ENCODE assay signal across 18 cellular contexts in genomic region chr2:71598526-71598925, GRCh38.
A peak's percentile ranks its signal among the peaks of the same experiment; 100 is the strongest.
DNase-seq lines count a peak whose midpoint lies in the region; TF ChIP-seq lines count a peak whose summit lies in the region.
"Had no signal": no experiment of that assay in that cellular context is flagged by ENCODE, and none has a peak within 500 bp of the region (broad histone marks: within the 10 kb centered on the region; RNA-seq: fewer than 3 reads in every experiment).

No MANE protein-coding gene starts in this region.

- no peaks in the 10 kb centered on the region for H4K20me1 ChIP-seq in Loucy (ENCODE audit: insufficient read depth, low read length, poor library complexity, severe bottlenecking)
- no peaks in the 10 kb centered on the region for H4K20me1 ChIP-seq in neural progenitor cell (ENCODE audit: low read depth)

- no peak overlapping the region for H3K9ac ChIP-seq in Loucy (ENCODE audit: low read depth, low read length, poor library complexity, severe bottlenecking)
- no peak overlapping the region for H3K9ac ChIP-seq in endodermal cell (ENCODE audit: extremely low read depth, low read length, poor library complexity, severe bottlenecking)
- H3K9ac ChIP-seq in neural progenitor cell: no peak overlapping the region
- no peak overlapping the region for H3K9ac ChIP-seq in colonic mucosa (ENCODE audit: low read depth in 2 of 2, low read length in 2 of 2)
- H3K9ac ChIP-seq: GM23248 had no signal

- DNase-seq in endodermal cell (no peak), neural progenitor cell (ENCODE audit: low spot score) (no peak), SIG-M5 (lab: John Stamatoyannopoulos, UW) (no peak), colonic mucosa (no peak), NCI-H524 (lab: John Stamatoyannopoulos, UW) (no peak)
- DNase-seq in stimulated activated CD4-positive, alpha-beta T cell treated with anti-CD3 and anti-CD28 coated beads, Interleukin-15, amount 100 ng/mL, for 24 hours: no peak
- DNase-seq: CD4-positive, alpha-beta T cell; CD8-positive, alpha-beta memory T cell; DMS 273 treated with DMSO at 0.1 percent for 48 hours; DMS79; GDM1; GM23248; H7; HCEC 1CT had no signal

- H2AFZ ChIP-seq in Loucy (ENCODE audit: low read length) (no peak overlapping the region), neural progenitor cell (replicated peaks) (no peak overlapping the region)
- H2AFZ ChIP-seq: GM23248 had no signal

- H3F3A ChIP-seq in Loucy (ENCODE audit: low read depth): no peaks in the 10 kb centered on the region
- H3F3A ChIP-seq in neural progenitor cell (ENCODE audit: low read depth): no peaks in the 10 kb centered on the region

- intact Hi-C loops in colonic mucosa (cut with DNase I): no loop called here

- H3K36me3 Mint-ChIP-seq in endodermal cell (ENCODE audit: low read depth) (no peaks in the 10 kb centered on the region), neural progenitor cell (no peaks in the 10 kb centered on the region)

- H3K27me3 Mint-ChIP-seq in endodermal cell (ENCODE audit: insufficient read depth) (peaks cover 3% of the 10 kb centered on the region), neural progenitor cell (ENCODE audit: insufficient read depth, low read depth) (peaks cover 7% of the 10 kb centered on the region)

- H3K27ac ChIP-seq in endodermal cell (ENCODE audit: low read depth, low read length) (no peak overlapping the region), neural progenitor cell (no peak overlapping the region), temporal lobe (ENCODE audit: low read depth, low read length) (peak overlapping the region; percentile 21), colonic mucosa (no peak overlapping the region)
- H3K27ac ChIP-seq: GM23248 had no signal

- H3K79me2 ChIP-seq in Loucy (ENCODE audit: insufficient read depth, low read length): no peaks in the 10 kb centered on the region
- no peaks in the 10 kb centered on the region for H3K79me2 ChIP-seq in neural progenitor cell (ENCODE audit: low read depth)

- H3K9me3 ChIP-seq in Loucy (ENCODE audit: insufficient read depth, low read depth, low read length): no peaks in the 10 kb centered on the region
- no peaks in the 10 kb centered on the region for H3K9me3 ChIP-seq in endodermal cell (ENCODE audit: control insufficient read depth, low read length)
- H3K9me3 ChIP-seq in neural progenitor cell (ENCODE audit: low read depth): no peaks in the 10 kb centered on the region
- no peaks in the 10 kb centered on the region for H3K9me3 ChIP-seq in colonic mucosa

- H3K27ac Mint-ChIP-seq in endodermal cell (peak overlapping the region; percentile 35), neural progenitor cell (peak overlapping the region; percentile 11)
- H3K27ac Mint-ChIP-seq: CD4-positive, alpha-beta T cell; CD8-positive, alpha-beta memory T cell had no signal

- H3K4me3 Mint-ChIP-seq in endodermal cell (no peak overlapping the region), neural progenitor cell (no peak overlapping the region)
- H3K4me3 Mint-ChIP-seq: CD14-positive monocyte; CD4-positive, alpha-beta T cell; CD8-positive, alpha-beta memory T cell had no signal

- H3K4me1 Mint-ChIP-seq in endodermal cell: peaks cover 3% of the 10 kb centered on the region
- H3K4me1 Mint-ChIP-seq in neural progenitor cell: peaks cover 15% of the 10 kb centered on the region

- H3K36me3 ChIP-seq in Loucy (ENCODE audit: insufficient read depth, low read length): no peaks in the 10 kb centered on the region
- H3K36me3 ChIP-seq in endodermal cell (ENCODE audit: control insufficient read depth, insufficient read depth, low read length): no peaks in the 10 kb centered on the region
- no peaks in the 10 kb centered on the region for H3K36me3 ChIP-seq in neural progenitor cell
- no peaks in the 10 kb centered on the region for H3K36me3 ChIP-seq in colonic mucosa

- H3K9me3 Mint-ChIP-seq in endodermal cell: no peaks in the 10 kb centered on the region
- no peaks in the 10 kb centered on the region for H3K9me3 Mint-ChIP-seq in neural progenitor cell
- H3K9me3 Mint-ChIP-seq: CD14-positive monocyte; CD4-positive, alpha-beta T cell had no signal

- TF ChIP-seq CTCF in Loucy (conservative IDR thresholded peaks at IDR 0.05; ENCODE audit: low read length): no peak
- TF ChIP-seq CTCF in endodermal cell (conservative IDR thresholded peaks at IDR 0.05): no peak
- no peak for TF ChIP-seq CTCF in neural progenitor cell (IDR thresholded peaks at IDR 0.05)
- TF ChIP-seq CTCF in colonic mucosa (IDR thresholded peaks at IDR 0.05): no peak

- H3K4me1 ChIP-seq in Loucy (ENCODE audit: insufficient read depth, low read length, poor library complexity, severe bottlenecking) (peaks cover 14% of the 10 kb centered on the region), endodermal cell (ENCODE audit: control insufficient read depth, insufficient read depth, low read length) (peaks cover 3% of the 10 kb centered on the region), neural progenitor cell (peaks cover 20% of the 10 kb centered on the region), colonic mucosa (no peaks in the 10 kb centered on the region)

- no peak overlapping the region for H3K4me3 ChIP-seq in Loucy (ENCODE audit: low read length, poor library complexity, severe bottlenecking)
- no peak overlapping the region for H3K4me3 ChIP-seq in endodermal cell (ENCODE audit: low read length)
- H3K4me3 ChIP-seq in neural progenitor cell: no peak overlapping the region
- H3K4me3 ChIP-seq in colonic mucosa: no peak overlapping the region
- H3K4me3 ChIP-seq: GM12878, GM23248 had no signal

- H3K27me3 ChIP-seq in Loucy (ENCODE audit: insufficient read depth, low read length, poor library complexity, severe bottlenecking) (no peaks in the 10 kb centered on the region), endodermal cell (ENCODE audit: control insufficient read depth, insufficient read depth, low read length, poor library complexity, severe bottlenecking) (no peaks in the 10 kb centered on the region), neural progenitor cell (no peaks in the 10 kb centered on the region), colonic mucosa (no peaks in the 10 kb centered on the region)

- no peaks in the 10 kb centered on the region for H3K9me2 ChIP-seq in Loucy (replicated peaks; ENCODE audit: low read depth, low read length)

- 89 to 96% methylated on average over 11 to 14 of the region's 14 CpGs for whole genome bisulfite sequencing in endodermal cell (ENCODE audit: insufficient coverage in 1 of 2, insufficient read length in 1 of 2), 2 experiments

- H3K4me2 ChIP-seq in Loucy (ENCODE audit: low read depth, low read length, poor library complexity, severe bottlenecking) (peak overlapping the region; percentile 22), neural progenitor cell (no peak overlapping the region)
